9 cellular contexts compared by ENCODE assay signal in the genomic region with DNA sequence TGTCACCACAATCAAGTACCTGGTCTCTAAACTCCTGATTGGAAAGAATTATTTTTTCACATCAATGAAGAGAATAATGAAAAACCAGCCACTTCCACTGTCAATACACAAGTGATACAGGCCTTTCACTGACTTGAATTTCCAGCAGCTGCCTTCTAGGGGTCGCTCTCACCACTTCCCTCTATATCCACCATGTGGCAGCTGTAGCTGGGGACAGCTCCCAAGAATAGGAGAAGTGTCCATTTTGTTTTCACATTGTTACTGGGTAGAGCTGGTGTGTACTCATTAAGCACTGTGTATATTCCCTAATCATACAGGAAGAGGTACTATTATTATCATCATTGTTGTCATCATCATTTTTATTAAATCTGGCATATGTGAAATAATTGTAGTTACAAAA.
DNase-seq lines count a peak whose midpoint lies in the region; ATAC-seq, FAIRE-seq and TF ChIP-seq lines count a peak whose summit lies in the region.
"Had no signal": no experiment of that assay in that cellular context is flagged by ENCODE, and none has a peak within 500 bp of the region (broad histone marks: within the 10 kb centered on the region; RNA-seq: fewer than 3 reads in every experiment).

No MANE protein-coding gene starts in this region.

- intact Hi-C loops in thyroid gland (cut with DNase I), result no loop called here

- TF ChIP-seq EP300 in H1 (IDR thresholded peaks at IDR 0.05; ENCODE audit: borderline replicate concordance in 1 of 2, low read depth in 2 of 2, low read length in 2 of 2), result no peak

- H3K4me3 ChIP-seq in H1 (ENCODE audit: extremely low read depth in 1 of 4, insufficient read depth in 2 of 4, low read depth in 3 of 4, low read length in 4 of 4), result no peak overlapping the region
- no peak overlapping the region for H3K4me3 ChIP-seq in thyroid gland (replicated peaks in 1 of 3)

- H3K14ac ChIP-seq in H1 (ENCODE audit: insufficient read length), result no peak overlapping the region

- CTCF ChIA-PET in H1 (lab: Charles Lee; ENCODE audit: partially characterized antibody), result interaction anchor here (0.8 to 1.7 kb wide), 11 partner anchors 8 to 196 kb away, joined by 3 to 5 read pairs (median 3); no protein-coding TSS in a partner anchor

- H3K79me1 ChIP-seq in H1 (ENCODE audit: low read depth, low read length), result no peaks in the 10 kb centered on the region

- no peak overlapping the region for H4K5ac ChIP-seq in H1 (ENCODE audit: insufficient read length, low read depth, low read length)

- no peak overlapping the region for H3K23ac ChIP-seq in H1 (ENCODE audit: insufficient read length)

- H3K56ac ChIP-seq in H1 (replicated peaks; ENCODE audit: insufficient read length, low read depth, low read length), result no peak overlapping the region

- no peak overlapping the region for H2AK5ac ChIP-seq in H1 (ENCODE audit: low read depth, low read length)

- no peaks in the 10 kb centered on the region for H3K79me2 ChIP-seq in H1 (ENCODE audit: control insufficient read depth in 1 of 2, insufficient read depth in 2 of 2, low read length in 2 of 2)

- no peak for ATAC-seq in HG03520 (IDR thresholded peaks at IDR 0.05; ENCODE audit: unreplicated experiment)

- no peak overlapping the region for H2BK12ac ChIP-seq in H1 (ENCODE audit: low read depth, low read length)

- H4K91ac ChIP-seq in H1 (replicated peaks; ENCODE audit: insufficient read length, low read length), result no peak overlapping the region

- H4K8ac ChIP-seq in H1 (ENCODE audit: extremely low read depth, insufficient read depth, low read length), result no peak overlapping the region

- H3K4me2 ChIP-seq in H1 (ENCODE audit: insufficient read depth in 1 of 2, low read depth in 2 of 2, low read length in 2 of 2), result no peak overlapping the region

- DNase-seq in NCI-H345 (lab: John Stamatoyannopoulos, UW) (peak; percentile 29), NCI-H345 treated with DMSO at 0.1 percent for 48 hours (lab: John Stamatoyannopoulos, UW; ENCODE audit: unreplicated experiment) (no peak), NCI-H748 (lab: John Stamatoyannopoulos, UW; ENCODE audit: unreplicated experiment) (peak; percentile 95), H1 (ENCODE audit: low read depth in 1 of 2, low spot score in 2 of 2) (peak; percentile 27 to 64), thyroid gland (peak; percentile 3 to 7), OCI-M2 (lab: John Stamatoyannopoulos, UW; ENCODE audit: unreplicated experiment) (no peak)
- no peak for DNase-seq in activated CD8-positive, alpha-beta memory T cell treated with anti-CD3 and anti-CD28 coated beads, Interleukin-2, amount 50 U/mL, for 4 hours

- no peaks in the 10 kb centered on the region for H4K20me1 ChIP-seq in H1 (replicated peaks in 1 of 2; ENCODE audit: control insufficient read depth in 1 of 2, insufficient read depth in 2 of 2, low read length in 2 of 2)

- TF ChIP-seq POLR2A in H1 (IDR thresholded peaks at IDR 0.05; ENCODE audit: control extremely low read depth in 1 of 2, low read depth in 2 of 2, low read length in 2 of 2), result no peak
- TF ChIP-seq POLR2A in thyroid gland (IDR thresholded peaks at IDR 0.05), result no peak

- POLR2A ChIA-PET in H1 (lab: Charles Lee; ENCODE audit: partially characterized antibody), result interaction anchor here (0.6 kb wide), 1 partner anchor 179 kb away, joined by 4 read pairs; no protein-coding TSS in a partner anchor

- no peak overlapping the region for H2AFZ ChIP-seq in H1 (ENCODE audit: low read length)

- H2BK15ac ChIP-seq in H1 (ENCODE audit: low read length), result no peak overlapping the region

- H2BK120ac ChIP-seq in H1 (replicated peaks; ENCODE audit: low read depth, low read length), result no peak overlapping the region

- no peak overlapping the region for H3K18ac ChIP-seq in H1 (ENCODE audit: extremely low read depth, low read length)

- H3K4me1 ChIP-seq in H1 (replicated peaks in 1 of 4; ENCODE audit: control insufficient read depth in 3 of 4, insufficient read depth in 4 of 4, low read length in 3 of 4) (no peaks in the 10 kb centered on the region), thyroid gland (no peaks in the 10 kb centered on the region)

- H3K27ac ChIP-seq in H1 (ENCODE audit: low read depth, low read length) (no peak overlapping the region), thyroid gland (no peak overlapping the region)

- H2BK20ac ChIP-seq in H1 (ENCODE audit: low read length), result no peak overlapping the region

- peak; percentile 49 to 98 (median 90) for TF ChIP-seq CTCF in H1 (IDR thresholded peaks at IDR 0.05; ENCODE audit: control extremely low read depth in 1 of 3, insufficient read depth in 1 of 3, low read depth in 1 of 3, low read length in 3 of 3)
- peak in 2 of 6 experiments; percentile 9 to 28 for TF ChIP-seq CTCF in thyroid gland (IDR thresholded peaks at IDR 0.05)

- H3K36me3 ChIP-seq in H1 (ENCODE audit: control insufficient read depth in 2 of 4, insufficient read depth in 4 of 4, low read length in 3 of 4), result no peaks in the 10 kb centered on the region
- H3K36me3 ChIP-seq in thyroid gland, result no peaks in the 10 kb centered on the region

- H3K9ac ChIP-seq in H1 (replicated peaks in 1 of 4; ENCODE audit: extremely low read depth in 1 of 4, low read depth in 3 of 4, low read length in 3 of 4), result no peak overlapping the region

- H3K23me2 ChIP-seq in H1 (ENCODE audit: low read depth, low read length), result no peaks in the 10 kb centered on the region

- peaks cover 0 to 1% (median 0%) of the 10 kb centered on the region in 4 experiments; a peak in 1 of 7 replicates for H3K27me3 ChIP-seq in H1 (replicated peaks in 1 of 4; ENCODE audit: control insufficient read depth in 3 of 4, extremely low read depth in 1 of 4, insufficient read depth in 3 of 4, low read length in 3 of 4)
- H3K27me3 ChIP-seq in thyroid gland, result no peaks in the 10 kb centered on the region

- H3K9me3 ChIP-seq in H1 (ENCODE audit: insufficient read depth in 2 of 2, low read depth in 1 of 2, low read length in 1 of 2) (no peaks in the 10 kb centered on the region), thyroid gland (no peaks in the 10 kb centered on the region)

- FAIRE-seq in H1 (lab: Jason Lieb, UNC), result peak; percentile 32
- FAIRE-seq: A204.1 had no signal

- WGBS in H1 (ENCODE audit: extremely low coverage in 1 of 2, insufficient coverage in 1 of 2, insufficient read length in 1 of 2, insufficient replicate concordance in 2 of 2, low coverage in 1 of 2, low lambda C conversion rate in 2 of 2, missing lambda C conversion rate in 1 of 2), 2 experiments, result 6% methylated on average over 1 of the region's 1 CpG; no CpG with 5 or more reads in 1 of the 2 experiments
- WGBS in thyroid gland, 2 donors, result 16 to 31% methylated on average over 1 of the region's 1 CpG

- peak; percentile 79 to 85 for TF ChIP-seq RAD21 in H1 (IDR thresholded peaks at IDR 0.05 in 1 of 2, conservative IDR thresholded peaks at IDR 0.05 in 1 of 2; ENCODE audit: low read depth in 2 of 2, low read length in 2 of 2)

- no peak overlapping the region for H2BK5ac ChIP-seq in H1 (ENCODE audit: low read depth, low read length)

- H3K4ac ChIP-seq in H1 (replicated peaks; ENCODE audit: insufficient read length, low read depth, low read length), result no peak overlapping the region

TF ChIP-seq in H1, 55 proteins besides CTCF, POLR2A, EP300 and RAD21:
- TF ChIP-seq, protein P1, sequence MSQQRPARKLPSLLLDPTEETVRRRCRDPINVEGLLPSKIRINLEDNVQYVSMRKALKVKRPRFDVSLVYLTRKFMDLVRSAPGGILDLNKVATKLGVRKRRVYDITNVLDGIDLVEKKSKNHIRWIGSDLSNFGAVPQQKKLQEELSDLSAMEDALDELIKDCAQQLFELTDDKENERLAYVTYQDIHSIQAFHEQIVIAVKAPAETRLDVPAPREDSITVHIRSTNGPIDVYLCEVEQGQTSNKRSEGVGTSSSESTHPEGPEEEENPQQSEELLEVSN (IDR thresholded peaks at IDR 0.05), result peak; percentile 69; the same call in 1 of the 2 replicates
- TF ChIP-seq HDAC2 (IDR thresholded peaks at IDR 0.05; ENCODE audit: borderline replicate concordance in 1 of 2, low read depth in 2 of 2, low read length in 2 of 2) (no peak), TBP (IDR thresholded peaks at IDR 0.05; ENCODE audit: low read depth, low read length) (no peak), MAX (IDR thresholded peaks at IDR 0.05) (peak; percentile 94), TEAD4 (IDR thresholded peaks at IDR 0.05; ENCODE audit: low read depth, low read length) (peak; percentile 19; the same call in 1 of the 2 replicates), YY1 (IDR thresholded peaks at IDR 0.05; ENCODE audit: low read depth, low read length) (peak; percentile 93), KDM1A (IDR thresholded peaks at IDR 0.05; ENCODE audit: borderline replicate concordance, low read length) (no peak)

Comparison
In these comparisons a context has a peak if more than half of its experiments do, and no peak if none do; other contexts are left out.
1. DNase-seq: peak in NCI-H345 (single experiment), NCI-H748 (single experiment), H1 (2 of 2) and thyroid gland (2 of 2); none in NCI-H345 treated with DMSO at 0.1 percent for 48 hours (single experiment), OCI-M2 (single experiment) and activated CD8-positive, alpha-beta memory T cell treated with anti-CD3 and anti-CD28 coated beads, Interleukin-2, amount 50 U/mL, for 4 hours (single experiment).